8 cellular contexts compared by ENCODE assay signal in the genomic region with DNA sequence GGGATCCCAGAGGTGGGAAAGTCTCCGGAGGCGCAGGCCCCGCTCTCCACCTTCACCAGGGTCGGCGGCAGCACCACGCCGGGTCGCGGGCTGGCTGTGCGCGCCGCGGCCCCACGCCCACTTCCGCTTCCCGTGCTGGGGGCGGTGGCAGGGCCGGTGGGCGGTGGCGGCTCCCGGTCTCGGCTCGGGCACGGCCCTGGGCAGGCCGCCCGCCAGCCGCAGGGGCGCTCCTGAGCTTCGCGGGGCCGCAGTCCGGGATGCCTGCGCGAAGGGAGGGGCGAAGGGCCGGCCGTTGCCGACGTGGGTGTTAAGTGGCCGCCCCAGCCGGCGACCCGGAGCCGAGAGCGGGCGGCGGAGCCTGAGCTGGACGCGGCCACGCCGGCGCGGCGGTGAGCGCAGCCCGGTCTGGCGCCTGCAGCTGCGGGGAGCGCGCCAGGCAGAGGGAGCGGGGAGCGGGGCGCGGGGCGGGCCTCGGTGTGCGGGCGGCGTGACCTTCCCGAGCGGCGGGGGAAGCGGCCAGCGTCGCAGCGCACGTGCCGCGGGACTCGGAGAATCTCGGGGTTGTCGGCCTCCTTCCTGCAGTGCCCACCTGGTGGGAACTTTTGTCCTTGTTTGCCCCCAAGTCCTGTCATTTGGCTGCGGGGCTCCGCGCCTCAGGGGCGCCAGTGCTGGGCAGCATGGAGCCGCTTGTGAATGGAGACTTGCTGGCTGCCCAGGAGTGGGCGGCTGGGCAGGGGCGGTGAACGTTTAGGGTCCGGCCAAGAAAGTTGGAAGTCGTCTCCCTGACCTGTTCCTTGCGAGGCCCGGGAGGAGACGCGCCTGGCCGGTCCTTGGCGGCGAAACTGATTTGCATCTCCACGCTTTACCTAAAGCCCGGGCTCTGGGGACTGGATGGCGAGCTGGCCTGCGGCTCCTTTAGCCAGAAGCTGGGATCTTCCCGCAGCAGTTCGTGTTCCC. TPM values are rescaled to one million over a fixed set of nuclear protein-coding genes. Genes with fewer than 3 reads are reported as not detected.
DNase-seq lines count a peak whose midpoint lies in the region; ATAC-seq and TF ChIP-seq lines count a peak whose summit lies in the region.

SLC25A15 (plus strand) TSS at position 337 of the 957 bp plus-strand sequence. CDS start 3,616 bp downstream, outside the sequence.

- no peaks in the 10 kb centered on the region for H3K9me2 ChIP-seq in OCI-LY1 (ENCODE audit: low read depth, low read length)

- no peaks in the 10 kb centered on the region for H3K36me3 ChIP-seq in CD8-positive, alpha-beta memory T cell (ENCODE audit: insufficient read depth, low read length)
- H3K36me3 ChIP-seq in OCI-LY1 (ENCODE audit: insufficient read depth, low read length): peaks cover 10% of the 10 kb centered on the region; the same call in 1 of the 2 replicates

- TF ChIP-seq CTCF in OCI-LY1 (IDR thresholded peaks at IDR 0.05; ENCODE audit: low read length) (0 out of 2 replicates have a peak, but pooled peaks have one; percentile 22), epithelial cell of proximal tubule (conservative IDR thresholded peaks at IDR 0.05; ENCODE audit: low read depth, low read length) (no peak)

- DNase-seq in CD8-positive, alpha-beta memory T cell: peak; percentile 68 to 80 (median 76)
- DNase-seq in activated T-cell treated with anti-CD3 and anti-CD28 coated beads for 4 hours: peak; percentile 65
- DNase-seq in epithelial cell of proximal tubule (ENCODE audit: low read depth): no peak
- DNase-seq in mucosa of gallbladder (ENCODE audit: low spot score): peak; percentile 73
- peak; percentile 82 for DNase-seq in stimulated activated CD8-positive, alpha-beta memory T cell treated with anti-CD3 and anti-CD28 coated beads, Interleukin-4, amount 100 ng/mL, for 48 hours

- H3K9ac ChIP-seq in OCI-LY1 (ENCODE audit: low read length): peak within 1 kb of the TSS; percentile 90

- H3K9me3 Mint-ChIP-seq in CD8-positive, alpha-beta memory T cell: no peaks in the 10 kb centered on the region

- H3K27ac ChIP-seq in CD8-positive, alpha-beta memory T cell (ENCODE audit: low read depth, low read length): no peak within 1 kb of the TSS
- H3K27ac ChIP-seq in OCI-LY1 (ENCODE audit: low read depth, low read length, poor library complexity, severe bottlenecking): peak within 1 kb of the TSS; percentile 90

- H4K20me1 ChIP-seq in OCI-LY1 (ENCODE audit: insufficient read depth, low read length): no peaks in the 10 kb centered on the region

- H3K27me3 Mint-ChIP-seq in CD8-positive, alpha-beta memory T cell: peaks cover 0 to 2% of the 10 kb centered on the region in 2 donors

- CTCF ChIA-PET in CD8-positive, alpha-beta memory T cell (lab: Charles Lee): interaction anchor here (0.9 to 3.1 kb wide), 9 partner anchors 12 to 602 kb away, joined by 3 to 21 read pairs (median 5); no protein-coding TSS in a partner anchor

- peaks cover 0 to 18% (median 3%) of the 10 kb centered on the region in 3 donors for H3K36me3 Mint-ChIP-seq in CD8-positive, alpha-beta memory T cell

- H3K4me2 ChIP-seq in OCI-LY1 (ENCODE audit: low read length): peak within 1 kb of the TSS; percentile 96

- peak within 1 kb of the TSS; percentile 71 to 88 (median 84) for H3K27ac Mint-ChIP-seq in CD8-positive, alpha-beta memory T cell

- H3K4me3 Mint-ChIP-seq in CD8-positive, alpha-beta memory T cell: peak within 1 kb of the TSS; percentile 80 to 92 (median 84)

- H3K4me3 ChIP-seq in CD8-positive, alpha-beta memory T cell (ENCODE audit: low read length): peak within 1 kb of the TSS; percentile 60
- peak within 1 kb of the TSS; percentile 75 for H3K4me3 ChIP-seq in OCI-LY1 (ENCODE audit: low read depth, low read length, poor library complexity, severe bottlenecking)
- H3K4me3 ChIP-seq in epithelial cell of proximal tubule (ENCODE audit: low read depth, low read length): peak within 1 kb of the TSS; percentile 84

- H3K79me2 ChIP-seq in OCI-LY1 (ENCODE audit: insufficient read depth, low read length): no peaks in the 10 kb centered on the region

- peaks cover 4% of the 10 kb centered on the region for H3F3A ChIP-seq in OCI-LY1 (ENCODE audit: insufficient read depth, low read length)

- no peaks in the 10 kb centered on the region for H3K9me3 ChIP-seq in CD8-positive, alpha-beta memory T cell (ENCODE audit: low read length)
- H3K9me3 ChIP-seq in OCI-LY1 (ENCODE audit: low read length): no peaks in the 10 kb centered on the region

- peaks cover 23 to 57% (median 50%) of the 10 kb centered on the region in 3 donors for H3K4me1 Mint-ChIP-seq in CD8-positive, alpha-beta memory T cell

- H2AFZ ChIP-seq in OCI-LY1 (ENCODE audit: low read length): peak within 1 kb of the TSS; percentile 40; the same call in 1 of the 2 replicates

- ATAC-seq in GM19328 (IDR thresholded peaks at IDR 0.05; ENCODE audit: unreplicated experiment): peak; percentile 77
- peak; percentile 83 for ATAC-seq in HG03457 (IDR thresholded peaks at IDR 0.05; ENCODE audit: unreplicated experiment)

- H3K27me3 ChIP-seq in CD8-positive, alpha-beta memory T cell (ENCODE audit: insufficient read depth, low read length, poor library complexity, severe bottlenecking): no peaks in the 10 kb centered on the region
- H3K27me3 ChIP-seq in OCI-LY1 (ENCODE audit: insufficient read depth, low read length): no peaks in the 10 kb centered on the region

- POLR2A ChIA-PET in CD8-positive, alpha-beta memory T cell (lab: Charles Lee): interaction anchor here (1.7 kb wide), 1 partner anchor 13 kb away, joined by 10 read pairs; no protein-coding TSS in a partner anchor

- H3K4me1 ChIP-seq in CD8-positive, alpha-beta memory T cell (ENCODE audit: insufficient read depth, low read length): peaks cover 7% of the 10 kb centered on the region
- peaks cover 47% of the 10 kb centered on the region for H3K4me1 ChIP-seq in OCI-LY1 (ENCODE audit: insufficient read depth, low read length, severe bottlenecking)

RNA-seq across cellular contexts. Expression of gene SLC25A15, which starts in this region (rescaled TPM):
- total RNA-seq in CD8-positive, alpha-beta memory T cell: 10 to 100 TPM; 23.9 to 24.3 TPM
- 7.3 TPM for polyA plus RNA-seq in CD8-positive, alpha-beta memory T cell
- 18.5 and 31.0 TPM in 2 replicates for total RNA-seq in epithelial cell of proximal tubule
- total RNA-seq in mucosa of gallbladder: 11.8 TPM
